34 cellular contexts compared by ENCODE assay signal in the genomic region with DNA sequence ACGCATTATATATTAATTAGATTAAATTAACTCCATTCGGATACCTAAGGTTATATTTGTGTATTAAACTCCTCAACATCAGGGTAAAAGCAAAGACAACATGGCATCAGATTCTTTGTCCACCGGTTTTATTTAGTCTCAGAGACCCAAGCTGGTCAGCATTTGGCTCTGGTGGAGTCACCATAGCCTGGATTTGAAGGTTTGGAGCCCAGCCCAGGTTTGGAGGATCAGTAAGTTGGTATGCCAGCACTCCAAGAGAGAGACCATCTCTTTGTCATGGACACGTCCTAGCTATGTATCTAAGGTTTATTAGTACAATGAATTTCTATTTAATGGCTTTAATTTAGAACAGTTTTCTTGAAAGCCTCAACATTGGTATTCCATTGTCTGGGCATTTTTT.
"Had no signal": no experiment of that assay in that cellular context is flagged by ENCODE, and none has a peak within 500 bp of the region (broad histone marks: within the 10 kb centered on the region; RNA-seq: fewer than 3 reads in every experiment).

No MANE protein-coding gene starts in this region.

- DNase-seq: activated effector memory CD4-positive, alpha-beta T cell treated with anti-CD3 and anti-CD28 coated beads, Interleukin-2, amount 50 U/mL, for 16 hours; activated effector memory CD4-positive, alpha-beta T cell treated with Interleukin-2 at 50 U/mL for 16 hours; activated gamma-delta T cell; activated gamma-delta T cell treated with Interleukin-2 at 50 U/mL for 16 hours; activated naive CD4-positive, alpha-beta T cell; activated naive CD4-positive, alpha-beta T cell treated with anti-CD3 and anti-CD28 coated beads for 36 hours; activated naive CD4-positive, alpha-beta T cell treated with anti-CD3 and anti-CD28 coated beads, Interleukin-2, amount 10 ng/mL, durations not matched to agents 7 days and 5 days; activated naive CD4-positive, alpha-beta T cell treated with anti-CD3 and anti-CD28 coated beads, Interleukin-2, amount 50 U/mL, for 16 hours; activated naive CD4-positive, alpha-beta T cell treated with Interleukin-2 at 50 U/mL for 16 hours; activated naive CD8-positive, alpha-beta T cell treated with anti-CD3 and anti-CD28 coated beads for 36 hours; activated naive CD8-positive, alpha-beta T cell treated with anti-CD3 and anti-CD28 coated beads, Interleukin-2, amount 10 ng/mL, durations not matched to agents 7 days and 5 days; activated naive CD8-positive, alpha-beta T cell treated with anti-CD3 and anti-CD28 coated beads, Interleukin-2, amount 50 U/mL, for 24 hours; activated T-cell treated with anti-CD3 and anti-CD28 coated beads, Interleukin-2, amount 50 U/mL, for 1 hour; activated T-cell treated with anti-CD3 and anti-CD28 coated beads, Interleukin-2, amount 50 U/mL, for 24 hours; activated T-cell treated with anti-CD3 and anti-CD28 coated beads, Interleukin-2, amount 50 U/mL, for 4 hours; activated T-cell treated with anti-CD3 and anti-CD28 coated beads, Interleukin-2, amount 50 U/mL, for 48 hours; activated T-cell treated with anti-CD3 and anti-CD28 coated beads, Interleukin-2, amount 50 U/mL, for 72 hours; adrenal gland; amniotic stem cell; amygdala; anterior cingulate cortex; aorta; body of pancreas; brain microvascular endothelial cell; central memory CD4-positive, alpha-beta T cell; cerebellar nuclear complex had no signal

- H3K36me3 Mint-ChIP-seq: activated naive CD4-positive, alpha-beta T cell treated with anti-CD3 and anti-CD28 coated beads, Interleukin-2, amount 10 ng/mL, durations not matched to agents 7 days and 5 days; activated naive CD4-positive, alpha-beta T cell treated with anti-CD3 and anti-CD28 coated beads, Interleukin-2, amount 50 U/mL, for 24 hours; activated naive CD8-positive, alpha-beta T cell; activated naive CD8-positive, alpha-beta T cell treated with anti-CD3 and anti-CD28 coated beads, Interleukin-2, amount 10 ng/mL, durations not matched to agents 7 days and 5 days; brain had no signal

- H3K4me1 Mint-ChIP-seq: activated naive CD4-positive, alpha-beta T cell treated with anti-CD3 and anti-CD28 coated beads, Interleukin-2, amount 10 ng/mL, durations not matched to agents 7 days and 5 days; activated naive CD4-positive, alpha-beta T cell treated with anti-CD3 and anti-CD28 coated beads, Interleukin-2, amount 50 U/mL, for 24 hours; activated naive CD8-positive, alpha-beta T cell treated with anti-CD3 and anti-CD28 coated beads for 36 hours; activated naive CD8-positive, alpha-beta T cell treated with anti-CD3 and anti-CD28 coated beads, Interleukin-2, amount 10 ng/mL, durations not matched to agents 7 days and 5 days; activated naive CD8-positive, alpha-beta T cell treated with anti-CD3 and anti-CD28 coated beads, Interleukin-2, amount 50 U/mL, for 24 hours; activated T-helper 17 cell treated with anti-CD3 and anti-CD28 coated beads, Interleukin-2, amount 50 U/mL, for 72 hours; brain; central memory CD8-positive, alpha-beta T cell had no signal

- H3K27ac Mint-ChIP-seq: activated naive CD4-positive, alpha-beta T cell treated with anti-CD3 and anti-CD28 coated beads for 36 hours; activated naive CD4-positive, alpha-beta T cell treated with anti-CD3 and anti-CD28 coated beads, Interleukin-2, amount 10 ng/mL, durations not matched to agents 7 days and 5 days; activated naive CD4-positive, alpha-beta T cell treated with anti-CD3 and anti-CD28 coated beads, Interleukin-2, amount 50 U/mL, for 24 hours; activated naive CD4-positive, alpha-beta T cell treated with anti-CD3 and anti-CD28 coated beads, Interleukin-2, amount 50 U/mL, for 72 hours; activated naive CD8-positive, alpha-beta T cell; activated naive CD8-positive, alpha-beta T cell treated with anti-CD3 and anti-CD28 coated beads for 36 hours; activated naive CD8-positive, alpha-beta T cell treated with anti-CD3 and anti-CD28 coated beads, Interleukin-2, amount 10 ng/mL, durations not matched to agents 7 days and 5 days; activated naive CD8-positive, alpha-beta T cell treated with anti-CD3 and anti-CD28 coated beads, Interleukin-2, amount 50 U/mL, for 24 hours; activated T-cell treated with anti-CD3 and anti-CD28 coated beads, Interleukin-2, amount 50 U/mL, for 24 hours; activated T-cell treated with anti-CD3 and anti-CD28 coated beads, Interleukin-2, amount 50 U/mL, for 72 hours; activated T-helper 1 cell treated with anti-CD3 and anti-CD28 coated beads, Interleukin-12 subunit alpha, Interleukin-12 subunit beta, Interleukin-2, Interleukin-4 antibody, amounts not matched to agents 30 ng/mL and 10 ng/mL and 1 ng/mL, durations not matched to agents 14 hours and 24 hours and 36 hours; activated T-helper 17 cell treated with anti-CD3 and anti-CD28 coated beads, Interleukin-2, amount 50 U/mL, for 72 hours; activated T-helper 2 cell treated with anti-CD3 and anti-CD28 coated beads, Interferon-gamma antibody, Interleukin-2, Interleukin-4, amounts not matched to agents 10 μg/mL and 5 μg/mL and 100 μg/mL, durations not matched to agents 14 hours and 24 hours and 36 hours; brain had no signal

- H3K27me3 Mint-ChIP-seq: activated naive CD4-positive, alpha-beta T cell treated with anti-CD3 and anti-CD28 coated beads, Interleukin-2, amount 10 ng/mL, durations not matched to agents 7 days and 5 days; activated naive CD4-positive, alpha-beta T cell treated with anti-CD3 and anti-CD28 coated beads, Interleukin-2, amount 50 U/mL, for 24 hours; activated naive CD8-positive, alpha-beta T cell; activated naive CD8-positive, alpha-beta T cell treated with anti-CD3 and anti-CD28 coated beads for 36 hours; activated naive CD8-positive, alpha-beta T cell treated with anti-CD3 and anti-CD28 coated beads, Interleukin-2, amount 10 ng/mL, durations not matched to agents 7 days and 5 days; activated naive CD8-positive, alpha-beta T cell treated with anti-CD3 and anti-CD28 coated beads, Interleukin-2, amount 50 U/mL, for 24 hours; activated T-cell treated with anti-CD3 and anti-CD28 coated beads, Interleukin-2, amount 50 U/mL, for 24 hours; activated T-helper 17 cell treated with anti-CD3 and anti-CD28 coated beads, Interleukin-2, amount 50 U/mL, for 72 hours; central memory CD8-positive, alpha-beta T cell had no signal

- ATAC-seq: activated naive CD4-positive, alpha-beta T cell treated with anti-CD3 and anti-CD28 coated beads, Interleukin-2, amount 50 U/mL, for 72 hours; activated naive CD8-positive, alpha-beta T cell treated with anti-CD3 and anti-CD28 coated beads, Interleukin-2, amount 50 U/mL, for 24 hours; activated T-cell treated with anti-CD3 and anti-CD28 coated beads, Interleukin-2, amount 50 U/mL, for 4 hours; activated T-cell treated with anti-CD3 and anti-CD28 coated beads, Interleukin-2, amount 50 U/mL, for 72 hours; activated T-helper 17 cell treated with anti-CD3 and anti-CD28 coated beads, Interleukin-2, amount 50 U/mL, for 72 hours; body of pancreas had no signal

- H3K4me3 Mint-ChIP-seq: activated naive CD4-positive, alpha-beta T cell treated with anti-CD3 and anti-CD28 coated beads for 36 hours; activated naive CD4-positive, alpha-beta T cell treated with anti-CD3 and anti-CD28 coated beads, Interleukin-2, amount 10 ng/mL, durations not matched to agents 7 days and 5 days; activated naive CD4-positive, alpha-beta T cell treated with anti-CD3 and anti-CD28 coated beads, Interleukin-2, amount 50 U/mL, for 24 hours; activated naive CD8-positive, alpha-beta T cell; activated naive CD8-positive, alpha-beta T cell treated with anti-CD3 and anti-CD28 coated beads for 36 hours; activated naive CD8-positive, alpha-beta T cell treated with anti-CD3 and anti-CD28 coated beads, Interleukin-2, amount 10 ng/mL, durations not matched to agents 7 days and 5 days; activated naive CD8-positive, alpha-beta T cell treated with anti-CD3 and anti-CD28 coated beads, Interleukin-2, amount 50 U/mL, for 24 hours; activated T-cell treated with anti-CD3 and anti-CD28 coated beads, Interleukin-2, amount 50 U/mL, for 24 hours; activated T-cell treated with anti-CD3 and anti-CD28 coated beads, Interleukin-2, amount 50 U/mL, for 4 hours; activated T-cell treated with anti-CD3 and anti-CD28 coated beads, Interleukin-2, amount 50 U/mL, for 72 hours; activated T-helper 1 cell treated with anti-CD3 and anti-CD28 coated beads, Interleukin-12 subunit alpha, Interleukin-12 subunit beta, Interleukin-2, Interleukin-4 antibody, amounts not matched to agents 30 ng/mL and 10 ng/mL and 1 ng/mL, durations not matched to agents 14 hours and 24 hours and 36 hours; activated T-helper 17 cell treated with anti-CD3 and anti-CD28 coated beads, Interleukin-2, amount 50 U/mL, for 72 hours; brain; central memory CD8-positive, alpha-beta T cell had no signal
